1 cellular context compared by ENCODE assay signal in genomic region chr15:31341036-31341435, GRCh38.
TF ChIP-seq lines count a peak whose summit lies in the region.

No MANE protein-coding gene starts in this region.

TF ChIP-seq in HepG2, 621 proteins besides CTCF, POLR2A, EP300 and RAD21:
- TF ChIP-seq NFYC (CRISPR knock-in tag; IDR thresholded peaks at IDR 0.05) (no peak), ZHX1 (CRISPR knock-in tag; IDR thresholded peaks at IDR 0.05; ENCODE audit: low read depth) (no peak), AGO2 (optimal IDR thresholded peaks at IDR 0.05; ENCODE audit: low read depth, low read length) (no peak), CREB1 (IDR thresholded peaks at IDR 0.05) (no peak), CREB1 (CRISPR knock-in tag; IDR thresholded peaks at IDR 0.05) (no peak), NONO (IDR thresholded peaks at IDR 0.05) (no peak), NONO (CRISPR knock-in tag; conservative IDR thresholded peaks at IDR 0.05) (no peak), ZBTB42 (CRISPR knock-in tag; IDR thresholded peaks at IDR 0.05) (no peak), ZNF34 (CRISPR knock-in tag; IDR thresholded peaks at IDR 0.05; ENCODE audit: borderline replicate concordance) (no peak), HNRNPK (IDR thresholded peaks at IDR 0.05; ENCODE audit: low read depth, low read length, poor library complexity, severe bottlenecking) (no peak), SRY (CRISPR knock-in tag; IDR thresholded peaks at IDR 0.05) (no peak), ZNF496 (CRISPR knock-in tag; IDR thresholded peaks at IDR 0.05; ENCODE audit: insufficient replicate concordance) (no peak), MYC (CRISPR knock-in tag; IDR thresholded peaks at IDR 0.05; ENCODE audit: borderline replicate concordance) (no peak)
